ENCODE assay signal across 1 cellular context in the genomic region with DNA sequence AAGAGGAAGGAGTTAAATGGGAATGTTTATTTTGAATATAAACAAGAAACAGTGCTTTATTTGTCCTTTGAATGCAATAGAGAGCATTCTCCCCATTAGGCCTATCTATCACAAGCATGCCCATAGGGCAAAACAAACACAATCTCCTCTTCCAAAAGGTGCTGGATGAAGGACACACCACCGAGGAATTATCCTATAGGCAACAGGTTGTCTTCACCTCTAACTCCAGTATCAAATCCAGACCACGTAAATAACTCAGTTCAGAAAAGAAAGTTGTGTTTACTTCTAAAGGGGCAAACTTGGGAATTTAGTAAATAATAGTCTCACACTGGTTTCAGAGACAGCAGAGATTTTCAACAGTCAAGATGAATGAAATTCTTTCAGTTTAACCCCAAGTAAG.
TF ChIP-seq lines count a peak whose summit lies in the region.

No MANE protein-coding gene starts in this region.

TF ChIP-seq in HepG2, 621 proteins besides CTCF, POLR2A, EP300 and RAD21 (continued from another document):
- TF ChIP-seq, protein P1, sequence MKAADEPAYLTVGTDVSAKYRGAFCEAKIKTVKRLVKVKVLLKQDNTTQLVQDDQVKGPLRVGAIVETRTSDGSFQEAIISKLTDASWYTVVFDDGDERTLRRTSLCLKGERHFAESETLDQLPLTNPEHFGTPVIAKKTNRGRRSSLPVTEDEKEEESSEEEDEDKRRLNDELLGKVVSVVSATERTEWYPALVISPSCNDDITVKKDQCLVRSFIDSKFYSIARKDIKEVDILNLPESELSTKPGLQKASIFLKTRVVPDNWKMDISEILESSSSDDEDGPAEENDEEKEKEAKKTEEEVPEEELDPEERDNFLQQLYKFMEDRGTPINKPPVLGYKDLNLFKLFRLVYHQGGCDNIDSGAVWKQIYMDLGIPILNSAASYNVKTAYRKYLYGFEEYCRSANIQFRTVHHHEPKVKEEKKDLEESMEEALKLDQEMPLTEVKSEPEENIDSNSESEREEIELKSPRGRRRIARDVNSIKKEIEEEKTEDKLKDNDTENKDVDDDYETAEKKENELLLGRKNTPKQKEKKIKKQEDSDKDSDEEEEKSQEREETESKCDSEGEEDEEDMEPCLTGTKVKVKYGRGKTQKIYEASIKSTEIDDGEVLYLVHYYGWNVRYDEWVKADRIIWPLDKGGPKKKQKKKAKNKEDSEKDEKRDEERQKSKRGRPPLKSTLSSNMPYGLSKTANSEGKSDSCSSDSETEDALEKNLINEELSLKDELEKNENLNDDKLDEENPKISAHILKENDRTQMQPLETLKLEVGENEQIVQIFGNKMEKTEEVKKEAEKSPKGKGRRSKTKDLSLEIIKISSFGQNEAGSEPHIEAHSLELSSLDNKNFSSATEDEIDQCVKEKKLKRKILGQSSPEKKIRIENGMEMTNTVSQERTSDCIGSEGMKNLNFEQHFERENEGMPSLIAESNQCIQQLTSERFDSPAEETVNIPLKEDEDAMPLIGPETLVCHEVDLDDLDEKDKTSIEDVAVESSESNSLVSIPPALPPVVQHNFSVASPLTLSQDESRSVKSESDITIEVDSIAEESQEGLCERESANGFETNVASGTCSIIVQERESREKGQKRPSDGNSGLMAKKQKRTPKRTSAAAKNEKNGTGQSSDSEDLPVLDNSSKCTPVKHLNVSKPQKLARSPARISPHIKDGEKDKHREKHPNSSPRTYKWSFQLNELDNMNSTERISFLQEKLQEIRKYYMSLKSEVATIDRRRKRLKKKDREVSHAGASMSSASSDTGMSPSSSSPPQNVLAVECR (CRISPR knock-in tag; IDR thresholded peaks at IDR 0.05; ENCODE audit: borderline replicate concordance) = no peak
- TF ChIP-seq, protein P2, sequence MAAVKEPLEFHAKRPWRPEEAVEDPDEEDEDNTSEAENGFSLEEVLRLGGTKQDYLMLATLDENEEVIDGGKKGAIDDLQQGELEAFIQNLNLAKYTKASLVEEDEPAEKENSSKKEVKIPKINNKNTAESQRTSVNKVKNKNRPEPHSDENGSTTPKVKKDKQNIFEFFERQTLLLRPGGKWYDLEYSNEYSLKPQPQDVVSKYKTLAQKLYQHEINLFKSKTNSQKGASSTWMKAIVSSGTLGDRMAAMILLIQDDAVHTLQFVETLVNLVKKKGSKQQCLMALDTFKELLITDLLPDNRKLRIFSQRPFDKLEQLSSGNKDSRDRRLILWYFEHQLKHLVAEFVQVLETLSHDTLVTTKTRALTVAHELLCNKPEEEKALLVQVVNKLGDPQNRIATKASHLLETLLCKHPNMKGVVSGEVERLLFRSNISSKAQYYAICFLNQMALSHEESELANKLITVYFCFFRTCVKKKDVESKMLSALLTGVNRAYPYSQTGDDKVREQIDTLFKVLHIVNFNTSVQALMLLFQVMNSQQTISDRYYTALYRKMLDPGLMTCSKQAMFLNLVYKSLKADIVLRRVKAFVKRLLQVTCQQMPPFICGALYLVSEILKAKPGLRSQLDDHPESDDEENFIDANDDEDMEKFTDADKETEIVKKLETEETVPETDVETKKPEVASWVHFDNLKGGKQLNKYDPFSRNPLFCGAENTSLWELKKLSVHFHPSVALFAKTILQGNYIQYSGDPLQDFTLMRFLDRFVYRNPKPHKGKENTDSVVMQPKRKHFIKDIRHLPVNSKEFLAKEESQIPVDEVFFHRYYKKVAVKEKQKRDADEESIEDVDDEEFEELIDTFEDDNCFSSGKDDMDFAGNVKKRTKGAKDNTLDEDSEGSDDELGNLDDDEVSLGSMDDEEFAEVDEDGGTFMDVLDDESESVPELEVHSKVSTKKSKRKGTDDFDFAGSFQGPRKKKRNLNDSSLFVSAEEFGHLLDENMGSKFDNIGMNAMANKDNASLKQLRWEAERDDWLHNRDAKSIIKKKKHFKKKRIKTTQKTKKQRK (IDR thresholded peaks at IDR 0.05; ENCODE audit: low read length) = no peak
